1 cellular context compared by ENCODE assay signal in the genomic region with DNA sequence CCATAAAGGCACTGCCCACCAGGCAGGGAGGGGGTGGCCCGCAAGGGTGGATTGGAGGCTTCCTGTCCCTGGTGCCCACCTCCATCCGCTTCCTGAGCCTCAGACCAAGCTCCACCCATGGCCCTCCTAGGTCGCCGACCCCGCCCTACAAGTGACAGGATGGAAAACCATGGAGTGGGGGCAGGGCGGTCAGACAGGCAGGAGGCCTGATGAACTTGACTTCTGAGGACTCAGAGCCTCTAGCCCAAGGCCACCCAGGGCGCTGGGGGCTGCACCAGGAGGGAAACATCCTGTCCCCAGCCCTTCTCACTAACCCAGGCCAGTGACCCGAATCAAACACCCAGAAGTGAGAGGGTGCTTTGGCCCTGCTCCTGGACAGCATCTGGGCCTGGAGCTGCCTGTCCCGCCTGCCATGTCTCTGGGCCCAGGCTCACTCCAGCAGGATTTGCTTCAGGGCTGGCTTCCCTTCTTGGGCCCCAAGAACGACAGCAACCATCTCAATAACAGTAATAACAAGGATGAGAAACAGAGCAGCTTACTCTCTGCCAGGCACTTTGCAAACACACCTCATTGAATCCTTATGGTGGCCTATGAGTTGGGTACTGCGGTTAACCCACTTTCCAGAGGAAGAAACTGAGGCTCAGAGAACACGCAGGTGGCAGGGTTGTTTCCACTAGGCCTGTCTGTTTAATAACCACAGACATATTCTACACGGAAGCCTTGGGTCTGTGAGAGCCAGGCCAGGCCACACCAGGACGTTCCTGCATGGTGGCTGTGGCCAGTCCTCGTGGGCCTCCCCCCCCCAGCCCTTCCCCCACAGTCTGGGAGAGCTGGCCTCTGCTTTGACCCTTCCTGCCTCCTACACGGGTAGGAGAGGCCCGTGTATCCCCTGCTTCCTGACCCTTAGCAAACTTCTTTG.
TF ChIP-seq lines count a peak whose summit lies in the region.

No MANE protein-coding gene starts in this region.

TF ChIP-seq in IMR-90, 13 proteins besides CTCF, POLR2A, EP300 and RAD21:
- TF ChIP-seq BHLHE40 (IDR thresholded peaks at IDR 0.05; ENCODE audit: low read depth, low read length) (no peak), RCOR1 (IDR thresholded peaks at IDR 0.05; ENCODE audit: insufficient replicate concordance, low read length) (no peak)
